Comparison of ENCODE assay signal across 16 cellular contexts in the genomic region with DNA sequence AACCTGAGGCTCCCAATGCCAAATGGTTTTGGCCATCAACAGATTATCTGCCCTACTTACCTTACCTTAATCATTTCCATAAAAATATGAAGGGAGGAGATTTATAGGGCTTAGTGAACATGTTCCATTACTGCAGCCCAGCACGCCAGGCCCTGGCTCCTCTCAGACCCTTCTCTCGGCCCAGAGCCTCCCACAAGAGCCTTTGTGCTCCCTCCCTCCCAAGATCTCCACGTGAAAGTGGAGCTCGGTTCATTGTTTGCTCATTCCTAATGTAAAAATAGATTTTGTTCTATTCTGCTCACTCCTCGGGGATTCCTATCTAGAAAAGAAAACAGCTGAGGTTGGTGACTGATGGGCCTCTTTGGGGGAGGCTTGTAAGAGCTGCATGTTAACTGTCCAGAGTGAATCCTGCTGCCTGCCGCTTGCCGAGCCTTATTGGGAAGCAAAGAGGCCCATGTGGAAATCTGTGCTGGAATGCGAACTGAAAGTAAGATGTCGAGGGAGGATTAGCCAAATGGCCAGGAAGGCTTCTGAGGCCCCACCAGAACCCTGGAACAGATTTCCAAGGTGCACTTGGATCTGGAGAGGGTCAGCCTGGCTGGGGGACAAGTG.
DNase-seq lines count a peak whose midpoint lies in the region; ATAC-seq and TF ChIP-seq lines count a peak whose summit lies in the region.
"Had no signal": no experiment of that assay in that cellular context is flagged by ENCODE, and none has a peak within 500 bp of the region (broad histone marks: within the 10 kb centered on the region; RNA-seq: fewer than 3 reads in every experiment).

No MANE protein-coding gene starts in this region.

- H3K36me3 ChIP-seq in sigmoid colon = no peaks in the 10 kb centered on the region
- H3K36me3 ChIP-seq: HAP-1 had no signal

- peak; percentile 10 for DNase-seq in AG09319 (ENCODE audit: extremely low read depth, low read depth)
- peak; percentile 47 for DNase-seq in left ventricle myocardium superior
- DNase-seq in sigmoid colon = peak; percentile 87
- DNase-seq in stimulated activated CD4-positive, alpha-beta T cell treated with anti-CD3 and anti-CD28 coated beads, Interleukin-2, amount 100 ng/mL, for 24 hours = no peak
- DNase-seq in activated CD4-positive, alpha-beta T cell treated with anti-CD3 and anti-CD28 coated beads for 4 hours = no peak
- DNase-seq: activated CD4-positive, alpha-beta T cell treated with anti-CD3 and anti-CD28 coated beads for 48 hours; activated T-cell treated with anti-CD3 and anti-CD28 coated beads, Interleukin-2, amount 50 U/mL, for 24 hours; NCI-H1436 treated with DMSO at 0.1 percent for 48 hours; NCI-H510A treated with DMSO at 0.1 percent for 48 hours; PC-3; T-cell had no signal

- WGBS in sigmoid colon, 2 donors = 73 to 90% methylated on average over 9 of the region's 9 CpGs

- peak; percentile 89 for ATAC-seq in left ventricle myocardium superior
- ATAC-seq in HG02885 (IDR thresholded peaks at IDR 0.05; ENCODE audit: poor library complexity, unreplicated experiment) = no peak
- no peak for ATAC-seq in GM19351 (IDR thresholded peaks at IDR 0.05; ENCODE audit: unreplicated experiment)
- ATAC-seq: PC-3; stimulated activated memory B cell treated with anti-CD40 and anti-IgM and Interleukin-4, amounts not matched to agents 10 μg/mL and 1 μg/mL and 100 μg/mL, for 72 hours; T-cell had no signal

- peaks cover 0 to 28% (median 15%) of the 10 kb centered on the region in 4 donors for H3K4me1 ChIP-seq in sigmoid colon
- H3K4me1 ChIP-seq: HAP-1 had no signal

- TF ChIP-seq CTCF in AG09319 (IDR thresholded peaks at IDR 0.05; ENCODE audit: low read depth, low read length) (no peak), sigmoid colon (IDR thresholded peaks at IDR 0.05) (no peak)

- peak overlapping the region in 1 of 4 donors; percentile 7 for H3K4me3 ChIP-seq in sigmoid colon
- H3K4me3 ChIP-seq: HAP-1 had no signal

- intact Hi-C loops in left ventricle myocardium superior (cut with micrococcal nuclease) (no loop called here), sigmoid colon (cut with DNase I) (no loop called here)

- TF ChIP-seq EP300 in sigmoid colon (IDR thresholded peaks at IDR 0.05) = no peak

- no peak for TF ChIP-seq POLR2A in sigmoid colon (IDR thresholded peaks at IDR 0.05)

- H3K27me3 ChIP-seq in sigmoid colon = no peaks in the 10 kb centered on the region

- H3K9me3 ChIP-seq in sigmoid colon = no peaks in the 10 kb centered on the region

- peak overlapping the region; percentile 39 for H3K27ac ChIP-seq in cingulate gyrus (ENCODE audit: low read depth, low read length)
- H3K27ac ChIP-seq in sigmoid colon = peak overlapping the region; percentile 56 to 78 (median 72)

Comparison
In these comparisons a context has a peak if more than half of its experiments do, and no peak if none do; other contexts are left out.
1. DNase-seq: peak in AG09319 (single experiment), left ventricle myocardium superior (single experiment) and sigmoid colon (single experiment); none in stimulated activated CD4-positive, alpha-beta T cell treated with anti-CD3 and anti-CD28 coated beads, Interleukin-2, amount 100 ng/mL, for 24 hours (0 of 2) and activated CD4-positive, alpha-beta T cell treated with anti-CD3 and anti-CD28 coated beads for 4 hours (0 of 2).